Comparison of ENCODE assay signal across 5 cellular contexts in genomic region chr4:24237709-24238108, GRCh38.
"Had no signal": no experiment of that assay in that cellular context is flagged by ENCODE, and none has a peak within 500 bp of the region (broad histone marks: within the 10 kb centered on the region; RNA-seq: fewer than 3 reads in every experiment).

No MANE protein-coding gene starts in this region.

- H3K9me3 Mint-ChIP-seq: H9 had no signal

- ATAC-seq: K562 had no signal

- H3K27ac ChIP-seq: GM23248 had no signal

- DNase-seq: GM23248, H9, HCEC 1CT, IMR-90 had no signal

- H3K4me3 Mint-ChIP-seq: H9 had no signal

- H3K27ac Mint-ChIP-seq: H9 had no signal

- H3K4me3 ChIP-seq: GM23248, K562 had no signal
